ENCODE assay signal across 16 cellular contexts in genomic region chr2:203360833-203361430, GRCh38. TPM values are rescaled to one million over a fixed set of nuclear protein-coding genes. Genes with fewer than 3 reads are reported as not detected.
DNase-seq lines count a peak whose midpoint lies in the region; ATAC-seq, FAIRE-seq and TF ChIP-seq lines count a peak whose summit lies in the region.
"Had no signal": no experiment of that assay in that cellular context is flagged by ENCODE, and none has a peak within 500 bp of the region (broad histone marks: within the 10 kb centered on the region; RNA-seq: fewer than 3 reads in every experiment).

No MANE protein-coding gene starts in this region.

- no peak for FAIRE-seq in frontal cortex (lab: Jason Lieb, UNC)
- FAIRE-seq: HTR-8/SVneo had no signal

- TF ChIP-seq POLR2A in heart left ventricle (IDR thresholded peaks at IDR 0.05), result no peak

- intact Hi-C loops in heart left ventricle (cut with DNase I), result no loop called here

- TF ChIP-seq CTCF in DND-41 (IDR thresholded peaks at IDR 0.05; ENCODE audit: borderline replicate concordance, extremely low read depth, low read length, poor library complexity, severe bottlenecking), result no peak
- no peak for TF ChIP-seq CTCF in heart left ventricle (IDR thresholded peaks at IDR 0.05)
- no peak for TF ChIP-seq CTCF in BE2C (IDR thresholded peaks at IDR 0.05; ENCODE audit: low read depth, low read length)

- H3K27me3 ChIP-seq in DND-41 (ENCODE audit: insufficient read depth, low read length, poor library complexity), result no peaks in the 10 kb centered on the region
- H3K27me3 ChIP-seq in heart left ventricle, result no peaks in the 10 kb centered on the region
- no peaks in the 10 kb centered on the region for H3K27me3 ChIP-seq in BE2C
- H3K27me3 ChIP-seq: body of pancreas, neutrophil had no signal

- H3K9ac ChIP-seq in DND-41 (ENCODE audit: low read depth, low read length), result no peak overlapping the region

- DNase-seq in DND-41 (no peak), NCI-H774 (lab: John Stamatoyannopoulos, UW) (peak; percentile 48), heart left ventricle (peak in 2 of 5 donors; percentile 74 to 78), BE2C (no peak), frontal cortex (ENCODE audit: low spot score in 2 of 2) (no peak), germinal center (ENCODE audit: low spot score) (no peak)
- DNase-seq: activated naive CD4-positive, alpha-beta T cell treated with Interleukin-2 at 50 U/mL for 16 hours; body of pancreas; effector CD4-positive, alpha-beta T cell; mesendoderm; NCI-H2227 treated with DMSO at 0.1 percent for 48 hours; stimulated activated naive CD4-positive, alpha-beta T cell had no signal

- WGBS in heart left ventricle, 4 donors, result 62 to 70% (median 65%) methylated on average over 3 of the region's 3 CpGs

- H3K4me1 ChIP-seq in DND-41 (ENCODE audit: insufficient read depth, low read length) (no peaks in the 10 kb centered on the region), heart left ventricle (peaks cover 0 to 30% (median 15%) of the 10 kb centered on the region in 12 donors), BE2C (no peaks in the 10 kb centered on the region)
- H3K4me1 ChIP-seq: body of pancreas had no signal

- ATAC-seq in DND-41 (ENCODE audit: insufficient read depth, low read depth), result peak; percentile 31; the same call in 1 of the 3 replicates
- ATAC-seq in GM21825 (IDR thresholded peaks at IDR 0.05; ENCODE audit: unreplicated experiment), result peak; percentile 71
- ATAC-seq in heart left ventricle, result peak; percentile 33 to 92 (median 79)
- no peak for ATAC-seq in GM19467 (IDR thresholded peaks at IDR 0.05; ENCODE audit: unreplicated experiment)
- ATAC-seq: body of pancreas had no signal

- H3K4me3 ChIP-seq in DND-41 (ENCODE audit: low read depth in 1 of 2, low read length in 2 of 2), result no peak overlapping the region
- no peak overlapping the region for H3K4me3 ChIP-seq in heart left ventricle
- H3K4me3 ChIP-seq in BE2C (ENCODE audit: low read depth, low read length), result no peak overlapping the region
- H3K4me3 ChIP-seq: body of pancreas had no signal

- peaks cover 79% of the 10 kb centered on the region for H3K79me2 ChIP-seq in DND-41 (ENCODE audit: insufficient read depth, low read length)

- H2AFZ ChIP-seq in DND-41 (ENCODE audit: low read depth, low read length), result no peak overlapping the region

- H3K27ac ChIP-seq in DND-41 (ENCODE audit: low read length) (no peak overlapping the region), heart left ventricle (peak overlapping the region in 9 of 12 donors; percentile 2 to 56 (median 22))
- H3K27ac ChIP-seq: body of pancreas, neutrophil had no signal

- H3K36me3 ChIP-seq in DND-41 (ENCODE audit: insufficient read depth, low read length), result no peaks in the 10 kb centered on the region
- H3K36me3 ChIP-seq in heart left ventricle, result no peaks in the 10 kb centered on the region
- no peaks in the 10 kb centered on the region for H3K36me3 ChIP-seq in BE2C
- H3K36me3 ChIP-seq: neutrophil had no signal

- no peaks in the 10 kb centered on the region for H3K9me3 ChIP-seq in DND-41 (ENCODE audit: insufficient read depth, low read length, severe bottlenecking)
- no peaks in the 10 kb centered on the region for H3K9me3 ChIP-seq in heart left ventricle
- H3K9me3 ChIP-seq in BE2C, result no peaks in the 10 kb centered on the region
- H3K9me3 ChIP-seq: body of pancreas, neutrophil had no signal

- H4K20me1 ChIP-seq in DND-41 (ENCODE audit: insufficient read depth, low read length), result peaks cover 13% of the 10 kb centered on the region; the same call in 1 of the 2 replicates

- H3K4me2 ChIP-seq in DND-41 (ENCODE audit: insufficient read depth, low read length), result no peak overlapping the region

RNA-seq across cellular contexts. Expression of gene ABI2, which starts 32.7 kb away (rescaled TPM):
- total RNA-seq in heart left ventricle (10 to 100 TPM; 35.4 to 78.8 (median 53.5) TPM), frontal cortex (147 TPM)
- 10 to 100 TPM; 17.4 to 33.9 TPM for polyA plus RNA-seq in heart left ventricle
- 28.5 TPM for polyA plus RNA-seq in BE2C (2012; ENCODE audit: insufficient read depth, insufficient read length, low read depth)
